2 cellular contexts compared by ENCODE assay signal in genomic region chr15:90836296-90836871, GRCh38.
A peak's percentile ranks its signal among the peaks of the same experiment; 100 is the strongest.
TF ChIP-seq lines count a peak whose summit lies in the region.

No MANE protein-coding gene starts in this region.

TF ChIP-seq in IMR-90, 13 proteins besides CTCF, POLR2A, EP300 and RAD21:
- peak; percentile 93 for TF ChIP-seq FOS (IDR thresholded peaks at IDR 0.05; ENCODE audit: low read depth, low read length)
- no peak for TF ChIP-seq MXI1 (IDR thresholded peaks at IDR 0.05; ENCODE audit: borderline replicate concordance, low read depth, low read length)

TF ChIP-seq in K562, 482 proteins besides CTCF, POLR2A, EP300 and RAD21 (continues in another document):
- TF ChIP-seq SMARCE1 (IDR thresholded peaks at IDR 0.05) (peak; percentile 96), MTA3 (IDR thresholded peaks at IDR 0.05; ENCODE audit: borderline replicate concordance) (peak; percentile 24; the same call in 1 of the 2 replicates), NRF1 (conservative IDR thresholded peaks at IDR 0.05 in 1 of 2, IDR thresholded peaks at IDR 0.05 in 1 of 2) (no peak), ATF3 (IDR thresholded peaks at IDR 0.05) (peak; percentile 94), ATF3 (CRISPR knock-in tag; conservative IDR thresholded peaks at IDR 0.05) (0 out of 2 replicates have a peak, but pooled peaks have one; percentile 65), HLTF (IDR thresholded peaks at IDR 0.05) (no peak), ZZZ3 (IDR thresholded peaks at IDR 0.05) (no peak), ARID4B (CRISPR knock-in tag; IDR thresholded peaks at IDR 0.05) (no peak), GATAD2A (IDR thresholded peaks at IDR 0.05) (peak; percentile 71), CBFA2T2 (conservative IDR thresholded peaks at IDR 0.05) (peak; percentile 49), SPI1 (IDR thresholded peaks at IDR 0.05; ENCODE audit: borderline replicate concordance, low read depth, low read length) (peak; percentile 10; the same call in 1 of the 2 replicates), HDAC2 (IDR thresholded peaks at IDR 0.05) (0 out of 2 replicates have a peak, but pooled peaks have one; percentile 40), CXXC5 (CRISPR knock-in tag; IDR thresholded peaks at IDR 0.05) (peak; percentile 16; the same call in 1 of the 2 replicates), AFF1 (IDR thresholded peaks at IDR 0.05; ENCODE audit: low read depth in 1 of 2, partially characterized antibody in 2 of 2) (peak in 1 of 2 experiments; percentile 22), ERF (CRISPR knock-in tag; IDR thresholded peaks at IDR 0.05) (no peak), CBFA2T3 (IDR thresholded peaks at IDR 0.05) (peak; percentile 64), PRDM10 (IDR thresholded peaks at IDR 0.05; ENCODE audit: partially characterized antibody) (peak; percentile 72), GTF2B (IDR thresholded peaks at IDR 0.05; ENCODE audit: extremely low read depth, insufficient read length) (no peak), ZNF586 (CRISPR knock-in tag; conservative IDR thresholded peaks at IDR 0.05) (no peak), HES1 (IDR thresholded peaks at IDR 0.05; ENCODE audit: low read depth) (0 out of 2 replicates have a peak, but pooled peaks have one; percentile 32), ELK1 (CRISPR knock-in tag; IDR thresholded peaks at IDR 0.05) (no peak), PREB (CRISPR knock-in tag; IDR thresholded peaks at IDR 0.05) (no peak), FOXA1 (IDR thresholded peaks at IDR 0.05; ENCODE audit: borderline replicate concordance) (peak; percentile 74; the same call in 1 of the 2 replicates), HMGXB4 (CRISPR knock-in tag; IDR thresholded peaks at IDR 0.05) (no peak), DPF2 (IDR thresholded peaks at IDR 0.05) (peak; percentile 85), LARP7 (IDR thresholded peaks at IDR 0.05) (no peak), ZNF639 (CRISPR knock-in tag; conservative IDR thresholded peaks at IDR 0.05 in 1 of 2, IDR thresholded peaks at IDR 0.05 in 1 of 2) (peak in 1 of 2 experiments; percentile 27; a peak in 1 of 4 replicates), TEAD4 (IDR thresholded peaks at IDR 0.05; ENCODE audit: low read length) (peak; percentile 51; the same call in 1 of the 2 replicates), TEAD4 (CRISPR knock-in tag; IDR thresholded peaks at IDR 0.05; ENCODE audit: borderline replicate concordance) (no peak), TCF3 (CRISPR knock-in tag; IDR thresholded peaks at IDR 0.05) (peak; percentile 11; the same call in 1 of the 2 replicates), SIX5 (IDR thresholded peaks at IDR 0.05; ENCODE audit: borderline replicate concordance in 1 of 2, insufficient read depth in 1 of 2, low read depth in 1 of 2, low read length in 2 of 2) (no peak)
